Comparison of ENCODE assay signal across 13 cellular contexts in genomic region chr22:39287076-39287743, GRCh38. TPM values are rescaled to one million over a fixed set of nuclear protein-coding genes. Genes with fewer than 3 reads are reported as not detected.
DNase-seq lines count a peak whose midpoint lies in the region; ATAC-seq, FAIRE-seq and TF ChIP-seq lines count a peak whose summit lies in the region.
"Had no signal": no experiment of that assay in that cellular context is flagged by ENCODE, and none has a peak within 500 bp of the region (broad histone marks: within the 10 kb centered on the region; RNA-seq: fewer than 3 reads in every experiment).

No MANE protein-coding gene starts in this region.

- CTCF ChIA-PET in activated CD4-positive, alpha-beta memory T cell treated with anti-CD3 and anti-CD28 coated beads for 36 hours (lab: Charles Lee), result interaction anchor here (0.9 kb wide), 1 partner anchor 116 kb away, joined by 3 read pairs; no protein-coding TSS in a partner anchor

- peaks cover 11% of the 10 kb centered on the region for H3K4me1 ChIP-seq in DOHH2 (ENCODE audit: control insufficient read depth, low read length)

- H4K20me1 ChIP-seq in DOHH2 (ENCODE audit: control insufficient read depth, insufficient read depth, low read depth, low read length), result no peaks in the 10 kb centered on the region

- H3K27me3 Mint-ChIP-seq in chondrocyte (ENCODE audit: low read depth) (no peaks in the 10 kb centered on the region), naive B cell (peaks cover 4 to 24% (median 10%) of the 10 kb centered on the region in 3 donors)
- H3K27me3 Mint-ChIP-seq in activated CD4-positive, alpha-beta memory T cell treated with anti-CD3 and anti-CD28 coated beads for 36 hours, result no peaks in the 10 kb centered on the region

- H3K79me2 ChIP-seq in DOHH2 (ENCODE audit: control insufficient read depth, low read length), result no peaks in the 10 kb centered on the region

- H3K9me2 ChIP-seq in DOHH2 (replicated peaks; ENCODE audit: control insufficient read depth, low read length), result no peaks in the 10 kb centered on the region

- H3K4me3 Mint-ChIP-seq in chondrocyte (ENCODE audit: unreplicated experiment) (no peak overlapping the region), naive B cell (peak overlapping the region in 6 of 8 donors; percentile 24 to 81 (median 50))
- H3K4me3 Mint-ChIP-seq in activated CD4-positive, alpha-beta memory T cell treated with anti-CD3 and anti-CD28 coated beads for 36 hours, result no peak overlapping the region

- in situ Hi-C loops in KBM-7 (cut with MboI; ENCODE audit: low pct_unique_long_range_greater_than_20kb, low sequenced_read_pairs), result no loop called here

- peak; percentile 75 for DNase-seq in KBM-7
- DNase-seq in chondrocyte (ENCODE audit: low spot score), result no peak
- peak; percentile 51 for DNase-seq in naive B cell
- DNase-seq in activated CD4-positive, alpha-beta memory T cell treated with anti-CD3 and anti-CD28 coated beads for 36 hours, result no peak
- no peak for DNase-seq in GF-D8 (lab: John Stamatoyannopoulos, UW)
- no peak for DNase-seq in D721Med (ENCODE audit: insufficient read length, low spot score)
- no peak for DNase-seq in stimulated activated CD4-positive, alpha-beta T cell treated with anti-CD3 and anti-CD28 coated beads, Interleukin-4, amount 100 ng/mL, for 1 hour
- DNase-seq: dermis blood vessel endothelial cell, occipital lobe, T1000 had no signal

- H3K4me3 ChIP-seq in DOHH2 (ENCODE audit: low read length), result no peak overlapping the region

- no peak overlapping the region for H3K27ac ChIP-seq in DOHH2 (ENCODE audit: low read depth, low read length)

- H3K9me3 ChIP-seq in DOHH2 (ENCODE audit: control insufficient read depth, insufficient read depth, low read length), result no peaks in the 10 kb centered on the region

- no peak overlapping the region; the same call in 1 of the 2 replicates for H3K4me2 ChIP-seq in DOHH2 (ENCODE audit: low read length)

- H3K36me3 Mint-ChIP-seq in chondrocyte (ENCODE audit: low read depth) (peaks cover 2% of the 10 kb centered on the region), naive B cell (peaks cover 0 to 8% of the 10 kb centered on the region in 2 donors)
- peaks cover 3% of the 10 kb centered on the region for H3K36me3 Mint-ChIP-seq in activated CD4-positive, alpha-beta memory T cell treated with anti-CD3 and anti-CD28 coated beads for 36 hours

- FAIRE-seq in D721Med (lab: Jason Lieb, UNC), result no peak
- FAIRE-seq: HTR-8/SVneo had no signal

- no peaks in the 10 kb centered on the region for H3K36me3 ChIP-seq in DOHH2 (ENCODE audit: control insufficient read depth, low read length)

- peaks cover 8% of the 10 kb centered on the region for H3K27me3 ChIP-seq in DOHH2 (ENCODE audit: control insufficient read depth, low read length)

- H3K9me3 Mint-ChIP-seq in chondrocyte (ENCODE audit: low read depth), result no peaks in the 10 kb centered on the region
- peaks cover 0 to 6% (median 2%) of the 10 kb centered on the region in 7 donors for H3K9me3 Mint-ChIP-seq in naive B cell
- H3K9me3 Mint-ChIP-seq in activated CD4-positive, alpha-beta memory T cell treated with anti-CD3 and anti-CD28 coated beads for 36 hours, result peaks cover 8% of the 10 kb centered on the region

- intact Hi-C loops in activated CD4-positive, alpha-beta memory T cell treated with anti-CD3 and anti-CD28 coated beads for 36 hours (cut with micrococcal nuclease), result no loop called here

- H3K4me1 Mint-ChIP-seq in chondrocyte (ENCODE audit: low read depth), result peaks cover 34% of the 10 kb centered on the region
- H3K4me1 Mint-ChIP-seq in naive B cell, result peaks cover 13 to 17% (median 15%) of the 10 kb centered on the region in 3 donors
- peaks cover 3% of the 10 kb centered on the region for H3K4me1 Mint-ChIP-seq in activated CD4-positive, alpha-beta memory T cell treated with anti-CD3 and anti-CD28 coated beads for 36 hours (ENCODE audit: low read depth)

- POLR2A ChIA-PET in activated CD4-positive, alpha-beta memory T cell treated with anti-CD3 and anti-CD28 coated beads for 36 hours (lab: Charles Lee), result no interaction called here

- H3K27ac Mint-ChIP-seq in chondrocyte (ENCODE audit: unreplicated experiment) (peak overlapping the region; percentile 33), naive B cell (peak overlapping the region in 5 of 6 donors; percentile 45 to 94 (median 68))
- no peak overlapping the region for H3K27ac Mint-ChIP-seq in activated CD4-positive, alpha-beta memory T cell treated with anti-CD3 and anti-CD28 coated beads for 36 hours

- H3F3A ChIP-seq in DOHH2 (ENCODE audit: control insufficient read depth, insufficient read depth), result no peaks in the 10 kb centered on the region

- TF ChIP-seq CTCF in DOHH2 (IDR thresholded peaks at IDR 0.05; ENCODE audit: low read depth, low read length, poor library complexity, severe bottlenecking), result peak; percentile 16
- no peak for TF ChIP-seq CTCF in chondrocyte (IDR thresholded peaks at IDR 0.05)
- TF ChIP-seq CTCF in D721Med (IDR thresholded peaks at IDR 0.05; ENCODE audit: insufficient read depth, missing control alignments), result no peak

- peak; percentile 94 to 95 for ATAC-seq in naive B cell (ENCODE audit: low read depth in 2 of 2)

RNA-seq across cellular contexts. Expression of gene RPL3, which starts 32.2 kb away (rescaled TPM):
- total RNA-seq in chondrocyte, result 1,302 to 1,415 TPM (median 1,326 TPM) in 3 replicates
- polyA plus RNA-seq in naive B cell (ENCODE audit: low read depth in 6 of 6), result 1,000 to 10,000 TPM; 2,656 to 3,743 (median 2,840) TPM
- total RNA-seq in activated CD4-positive, alpha-beta memory T cell treated with anti-CD3 and anti-CD28 coated beads for 36 hours, result 1,000 to 10,000 TPM; 2,986 to 3,013 TPM

RNA-seq across cellular contexts. Expression of gene PDGFB, which starts 42.4 kb away (rescaled TPM):
- total RNA-seq in chondrocyte, result 10.5 to 16.9 TPM (median 16.5 TPM) in 3 replicates
- not detected for polyA plus RNA-seq in naive B cell (ENCODE audit: low read depth in 6 of 6)
- total RNA-seq in activated CD4-positive, alpha-beta memory T cell treated with anti-CD3 and anti-CD28 coated beads for 36 hours, result 10 to 100 TPM; 11.7 to 13.3 TPM
- total RNA-seq: NCI-H460 had no signal

Comparison
In these comparisons a context has a peak if more than half of its experiments do, and no peak if none do; other contexts are left out.
1. DNase-seq: peak in KBM-7 (single experiment) and naive B cell (single experiment); none in chondrocyte (single experiment), activated CD4-positive, alpha-beta memory T cell treated with anti-CD3 and anti-CD28 coated beads for 36 hours (single experiment), GF-D8 (single experiment), D721Med (single experiment) and stimulated activated CD4-positive, alpha-beta T cell treated with anti-CD3 and anti-CD28 coated beads, Interleukin-4, amount 100 ng/mL, for 1 hour (single experiment).
2. H3K4me3 Mint-ChIP-seq: peak in naive B cell (6 of 8); none in chondrocyte (single experiment) and activated CD4-positive, alpha-beta memory T cell treated with anti-CD3 and anti-CD28 coated beads for 36 hours (single experiment).